ENCODE assay signal across 23 cellular contexts in the genomic region with DNA sequence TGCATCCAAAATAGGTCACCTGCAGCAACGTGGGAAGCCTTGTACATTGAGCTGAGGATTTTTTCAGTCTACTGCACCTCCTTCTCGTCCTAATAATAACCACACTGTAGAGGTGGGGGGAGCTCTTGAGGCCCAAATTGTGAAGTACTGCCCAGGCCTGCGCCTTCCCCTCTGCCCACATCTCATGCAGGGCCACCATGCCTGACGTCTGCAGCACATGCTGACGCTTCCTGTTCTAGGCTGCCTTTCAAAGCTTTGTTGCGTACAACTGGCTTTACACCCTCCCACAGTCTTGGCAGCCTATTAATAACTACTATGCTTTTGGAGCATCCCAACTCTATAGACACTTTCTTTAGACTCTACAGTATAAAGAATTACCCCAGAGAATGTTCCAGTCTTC. TPM values are rescaled to one million over a fixed set of nuclear protein-coding genes. Genes with fewer than 3 reads are reported as not detected.
DNase-seq lines count a peak whose midpoint lies in the region; ATAC-seq, FAIRE-seq and TF ChIP-seq lines count a peak whose summit lies in the region.
"Had no signal": no experiment of that assay in that cellular context is flagged by ENCODE, and none has a peak within 500 bp of the region (broad histone marks: within the 10 kb centered on the region; RNA-seq: fewer than 3 reads in every experiment).

No MANE protein-coding gene starts in this region.

- no peak for FAIRE-seq in GM12891 (lab: Jason Lieb, UNC)
- FAIRE-seq: RCC 7860 had no signal

- peaks cover 5% of the 10 kb centered on the region for H3K4me1 Mint-ChIP-seq in CD8-positive, alpha-beta T cell (ENCODE audit: low read depth)
- peaks cover 0 to 10% (median 3%) of the 10 kb centered on the region in 7 donors for H3K4me1 Mint-ChIP-seq in naive thymus-derived CD4-positive, alpha-beta T cell

- intact Hi-C loops in CD8-positive, alpha-beta T cell (cut with DNase I, micrococcal nuclease) = no loop called here
- intact Hi-C loops in naive thymus-derived CD4-positive, alpha-beta T cell (cut with micrococcal nuclease) = no loop called here

- TF ChIP-seq POLR2A in GM12891 (IDR thresholded peaks at IDR 0.05; ENCODE audit: low read depth, low read length) = no peak

- H3K9me3 Mint-ChIP-seq in CD8-positive, alpha-beta T cell = no peaks in the 10 kb centered on the region
- H3K9me3 Mint-ChIP-seq in naive thymus-derived CD4-positive, alpha-beta T cell = peaks cover 0 to 2% (median 0%) of the 10 kb centered on the region in 11 donors
- H3K9me3 Mint-ChIP-seq: activated naive CD8-positive, alpha-beta T cell treated with anti-CD3 and anti-CD28 coated beads, Interleukin-2, amount 50 U/mL, for 24 hours had no signal

- peaks cover 2% of the 10 kb centered on the region for H3K27me3 Mint-ChIP-seq in CD8-positive, alpha-beta T cell (ENCODE audit: low read depth)
- H3K27me3 Mint-ChIP-seq in naive thymus-derived CD4-positive, alpha-beta T cell = peaks cover 0 to 10% (median 0%) of the 10 kb centered on the region in 5 donors

- H3K4me3 ChIP-seq in CD8-positive, alpha-beta T cell (ENCODE audit: low read depth, low read length) = no peak overlapping the region
- no peak overlapping the region for H3K4me3 ChIP-seq in naive thymus-derived CD4-positive, alpha-beta T cell (ENCODE audit: low read length)
- H3K4me3 ChIP-seq: body of pancreas, heart left ventricle, SK-N-MC, tibial nerve had no signal

- H3K27ac ChIP-seq in CD8-positive, alpha-beta T cell (ENCODE audit: low read depth, low read length) = no peak overlapping the region
- H3K27ac ChIP-seq in naive thymus-derived CD4-positive, alpha-beta T cell (ENCODE audit: low read depth, low read length) = no peak overlapping the region
- H3K27ac ChIP-seq: body of pancreas, KMS-11, SK-N-MC, tibial nerve had no signal

- DNase-seq in Ammon's horn (ENCODE audit: low spot score) (peak; percentile 60), NCI-H82 (lab: John Stamatoyannopoulos, UW) (no peak), GM12891 (ENCODE audit: insufficient read length, low spot score) (no peak), dermis blood vessel endothelial cell (no peak)
- no peak for DNase-seq in CD8-positive, alpha-beta T cell
- DNase-seq in naive thymus-derived CD4-positive, alpha-beta T cell = peak in 1 of 9 donors; percentile 8
- no peak for DNase-seq in stimulated activated naive CD4-positive, alpha-beta T cell treated with Interleukin-2 at 50 U/mL for 16 hours (lab: John Stamatoyannopoulos, UW)
- DNase-seq: activated naive CD8-positive, alpha-beta T cell treated with anti-CD3 and anti-CD28 coated beads, Interleukin-2, amount 50 U/mL, for 24 hours; body of pancreas; COR-L47; DMS79 treated with DMSO at 0.1 percent for 48 hours; H7; left ventricle myocardium superior; NCI-H1105 treated with DMSO at 0.1 percent for 48 hours; NCI-H524 had no signal

- H3K36me3 ChIP-seq in CD8-positive, alpha-beta T cell (ENCODE audit: insufficient read depth, low read length) = no peaks in the 10 kb centered on the region
- H3K36me3 ChIP-seq in naive thymus-derived CD4-positive, alpha-beta T cell (ENCODE audit: control insufficient read depth in 2 of 3, insufficient read depth in 3 of 3, low read length in 3 of 3) = peaks cover 0 to 6% (median 0%) of the 10 kb centered on the region in 3 experiments
- H3K36me3 ChIP-seq: heart left ventricle, tibial nerve had no signal

- no peaks in the 10 kb centered on the region for H3K27me3 ChIP-seq in CD8-positive, alpha-beta T cell (ENCODE audit: insufficient read depth, low read length)
- no peaks in the 10 kb centered on the region for H3K27me3 ChIP-seq in naive thymus-derived CD4-positive, alpha-beta T cell (ENCODE audit: control insufficient read depth in 2 of 2, insufficient read depth in 2 of 2, low read length in 2 of 2)
- H3K27me3 ChIP-seq: body of pancreas, heart left ventricle, tibial nerve had no signal

- no peak overlapping the region for H3K4me3 Mint-ChIP-seq in CD8-positive, alpha-beta T cell
- H3K4me3 Mint-ChIP-seq in naive thymus-derived CD4-positive, alpha-beta T cell = no peak overlapping the region
- H3K4me3 Mint-ChIP-seq: activated naive CD8-positive, alpha-beta T cell treated with anti-CD3 and anti-CD28 coated beads, Interleukin-2, amount 50 U/mL, for 24 hours had no signal

- H3K4me1 ChIP-seq in CD8-positive, alpha-beta T cell (ENCODE audit: insufficient read depth, low read length) = no peaks in the 10 kb centered on the region
- H3K4me1 ChIP-seq in naive thymus-derived CD4-positive, alpha-beta T cell (ENCODE audit: control insufficient read depth in 2 of 2, insufficient read depth in 2 of 2, low read length in 2 of 2) = no peaks in the 10 kb centered on the region
- H3K4me1 ChIP-seq: body of pancreas had no signal

- POLR2A ChIA-PET in CD8-positive, alpha-beta T cell (lab: Charles Lee) = no interaction called here
- POLR2A ChIA-PET in naive thymus-derived CD4-positive, alpha-beta T cell (lab: Charles Lee) = no interaction called here

- no peak overlapping the region for H3K27ac Mint-ChIP-seq in CD8-positive, alpha-beta T cell
- H3K27ac Mint-ChIP-seq in naive thymus-derived CD4-positive, alpha-beta T cell = peak overlapping the region in 1 of 9 donors; percentile 14
- H3K27ac Mint-ChIP-seq: activated naive CD8-positive, alpha-beta T cell treated with anti-CD3 and anti-CD28 coated beads, Interleukin-2, amount 50 U/mL, for 24 hours had no signal

- H3K9me3 ChIP-seq in CD8-positive, alpha-beta T cell (ENCODE audit: low read length) = no peaks in the 10 kb centered on the region
- H3K9me3 ChIP-seq in naive thymus-derived CD4-positive, alpha-beta T cell (ENCODE audit: control insufficient read depth in 2 of 3, low read length in 3 of 3) = no peaks in the 10 kb centered on the region
- H3K9me3 ChIP-seq: body of pancreas, heart left ventricle, tibial nerve had no signal

- H3K36me3 Mint-ChIP-seq in CD8-positive, alpha-beta T cell = no peaks in the 10 kb centered on the region
- peaks cover 0 to 21% (median 13%) of the 10 kb centered on the region in 5 donors for H3K36me3 Mint-ChIP-seq in naive thymus-derived CD4-positive, alpha-beta T cell

- peak; percentile 64 for ATAC-seq in CD8-positive, alpha-beta T cell
- ATAC-seq in esophagus mucosa = peak; percentile 11
- ATAC-seq in naive thymus-derived CD4-positive, alpha-beta T cell = peak; percentile 61
- ATAC-seq: activated CD4-positive, CD25-positive, alpha-beta regulatory T cell treated with anti-CD3 and anti-CD28 coated beads, Interleukin-2, amount 50 U/mL, for 24 hours; activated naive CD8-positive, alpha-beta T cell treated with anti-CD3 and anti-CD28 coated beads, Interleukin-2, amount 50 U/mL, for 24 hours; body of pancreas; left ventricle myocardium superior; sciatic nerve had no signal

- CTCF ChIA-PET in CD8-positive, alpha-beta T cell (lab: Charles Lee) = no interaction called here
- CTCF ChIA-PET in naive thymus-derived CD4-positive, alpha-beta T cell (lab: Charles Lee) = no interaction called here

- TF ChIP-seq CTCF in CD8-positive, alpha-beta T cell (IDR thresholded peaks at IDR 0.05) = no peak

TF ChIP-seq in GM12891, 5 proteins besides CTCF, POLR2A, EP300 and RAD21:
- TF ChIP-seq PAX5 (IDR thresholded peaks at IDR 0.05; ENCODE audit: insufficient read depth, low read length, severe bottlenecking) (no peak), TAF1 (IDR thresholded peaks at IDR 0.05; ENCODE audit: low read depth, low read length) (no peak), POLR2AphosphoS5 (IDR thresholded peaks at IDR 0.05; ENCODE audit: low read depth, low read length) (no peak), POU2F2 (IDR thresholded peaks at IDR 0.05; ENCODE audit: low read depth, low read length) (no peak), SPI1 (IDR thresholded peaks at IDR 0.05; ENCODE audit: low read depth, low read length) (no peak)

RNA-seq across cellular contexts. Expression of gene TTC7B, which starts 26.5 kb away (rescaled TPM):
- 1 to 10 TPM in 1 of 2 experiments, under 1 TPM in 1; 0.25 to 1.2 TPM for total RNA-seq in CD8-positive, alpha-beta T cell
- total RNA-seq in esophagus mucosa = 9.9 TPM
- 1 to 10 TPM in 3 of 5 experiments, under 1 TPM in 1, not detected in 1; 0.65 to 9.5 (median 5.0) TPM for total RNA-seq in naive thymus-derived CD4-positive, alpha-beta T cell
- under 1 TPM in 1 of 2 donors, not detected in 1; 0.08 TPM for polyA plus RNA-seq in naive thymus-derived CD4-positive, alpha-beta T cell
- polyA plus RNA-seq in GM12891 (2012; ENCODE audit: low read depth, missing spikeins) = not detected
- 37.1 and 63.3 TPM in 2 replicates for total RNA-seq in dermis blood vessel endothelial cell

Comparison
In these comparisons a context has a peak if more than half of its experiments do, and no peak if none do; other contexts are left out.
1. ATAC-seq: peak in every context shown above with its lines; median percentile 64 in CD8-positive, alpha-beta T cell; 61 in naive thymus-derived CD4-positive, alpha-beta T cell; 11 in esophagus mucosa.